Comparison of ENCODE assay signal across 8 cellular contexts in the genomic region with DNA sequence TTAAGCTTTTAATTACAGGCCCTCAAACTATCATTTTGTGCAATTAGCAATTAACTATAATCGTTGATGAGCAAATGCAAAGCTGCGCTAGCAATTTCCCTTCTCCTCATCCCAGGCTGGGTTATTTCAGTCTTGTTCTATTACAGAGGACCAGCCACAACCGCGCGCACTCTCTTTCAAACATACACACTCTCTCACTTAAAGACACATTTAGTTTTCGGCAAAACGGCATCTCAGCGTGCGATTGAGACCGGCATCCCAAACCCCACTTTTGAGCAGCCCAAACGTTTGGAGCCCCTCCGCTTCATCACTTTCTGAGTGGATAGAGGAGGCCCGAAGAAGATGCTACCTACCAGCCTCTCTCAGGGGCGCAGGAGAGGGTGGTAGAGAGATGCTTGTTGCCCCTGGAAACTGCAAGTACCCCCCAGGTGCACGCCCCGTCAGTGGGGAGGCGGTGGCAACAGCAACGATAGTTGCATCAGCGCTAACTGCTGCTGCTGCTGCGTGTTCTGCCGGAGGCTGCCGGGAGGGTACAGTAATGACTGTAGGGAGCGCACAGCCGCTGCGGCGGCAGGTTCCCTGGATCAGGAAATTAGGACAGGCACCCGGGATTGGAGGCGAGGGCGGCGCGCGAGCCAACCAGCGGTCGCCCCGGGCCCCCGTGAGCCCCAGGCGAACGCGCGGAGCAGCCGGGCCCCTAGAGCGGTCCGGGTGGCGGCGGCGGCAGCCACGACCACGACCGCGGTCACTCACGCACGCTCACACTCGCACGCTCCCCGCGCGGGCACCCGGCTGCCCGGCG. TPM values are rescaled to one million over a fixed set of nuclear protein-coding genes. Genes with fewer than 3 reads are reported as not detected.
DNase-seq lines count a peak whose midpoint lies in the region; ATAC-seq and TF ChIP-seq lines count a peak whose summit lies in the region.

No MANE protein-coding gene starts in this region.

- peak overlapping the region; percentile 61 for H3K27ac ChIP-seq in suprapubic skin

- DNase-seq in CD1c-positive myeloid dendritic cell (ENCODE audit: extremely low spot score) (peak; percentile 59), HT1080 (ENCODE audit: low read depth) (peak; percentile 84), NOMO-1 (lab: John Stamatoyannopoulos, UW; ENCODE audit: unreplicated experiment in 2 of 2) (peak; percentile 42 to 59), fibroblast of pulmonary artery (ENCODE audit: low read depth) (peak; percentile 81), natural killer cell (peak; percentile 24), suprapubic skin (ENCODE audit: low spot score in 2 of 2) (peak; percentile 73 to 84)
- peak; percentile 47 for DNase-seq in activated T-helper 2 cell treated with anti-CD3 and anti-CD28 coated beads, Interferon-gamma antibody, Interleukin-2, Interleukin-4, amounts not matched to agents 10 μg/mL and 5 μg/mL and 100 μg/mL, durations not matched to agents 14 hours and 24 hours and 36 hours (ENCODE audit: low spot score)

- peak; percentile 43 for ATAC-seq in GM21360 (IDR thresholded peaks at IDR 0.05; ENCODE audit: unreplicated experiment)
- ATAC-seq in natural killer cell, result peak; percentile 51 to 59 (median 58)

- H3K9me3 Mint-ChIP-seq in activated T-helper 2 cell treated with anti-CD3 and anti-CD28 coated beads, Interferon-gamma antibody, Interleukin-2, Interleukin-4, amounts not matched to agents 10 μg/mL and 5 μg/mL and 100 μg/mL, durations not matched to agents 14 hours and 24 hours and 36 hours, result peaks cover 6% of the 10 kb centered on the region
- no peaks in the 10 kb centered on the region for H3K9me3 Mint-ChIP-seq in natural killer cell

- peaks cover 30% of the 10 kb centered on the region for H3K4me1 ChIP-seq in suprapubic skin

- no peaks in the 10 kb centered on the region for H3K27me3 ChIP-seq in suprapubic skin

- H3K4me1 Mint-ChIP-seq in activated T-helper 2 cell treated with anti-CD3 and anti-CD28 coated beads, Interferon-gamma antibody, Interleukin-2, Interleukin-4, amounts not matched to agents 10 μg/mL and 5 μg/mL and 100 μg/mL, durations not matched to agents 14 hours and 24 hours and 36 hours (ENCODE audit: low read depth), result peaks cover 27% of the 10 kb centered on the region
- peaks cover 18 to 28% of the 10 kb centered on the region in 2 donors for H3K4me1 Mint-ChIP-seq in natural killer cell

- TF ChIP-seq CTCF in fibroblast of pulmonary artery (IDR thresholded peaks at IDR 0.05; ENCODE audit: low read length, missing control alignments) (peak; percentile 22), natural killer cell (IDR thresholded peaks at IDR 0.05) (no peak), suprapubic skin (IDR thresholded peaks at IDR 0.05) (no peak)

- WGBS in suprapubic skin, result 12% methylated on average over 26 of the region's 60 CpGs

- no peak for TF ChIP-seq POLR2A in suprapubic skin (IDR thresholded peaks at IDR 0.05)

- H3K36me3 Mint-ChIP-seq in activated T-helper 2 cell treated with anti-CD3 and anti-CD28 coated beads, Interferon-gamma antibody, Interleukin-2, Interleukin-4, amounts not matched to agents 10 μg/mL and 5 μg/mL and 100 μg/mL, durations not matched to agents 14 hours and 24 hours and 36 hours (ENCODE audit: low read depth), result peaks cover 16% of the 10 kb centered on the region
- H3K36me3 Mint-ChIP-seq in natural killer cell, result no peaks in the 10 kb centered on the region

- TF ChIP-seq EP300 in suprapubic skin (IDR thresholded peaks at IDR 0.05), result no peak

- H3K27ac Mint-ChIP-seq in activated T-helper 2 cell treated with anti-CD3 and anti-CD28 coated beads, Interferon-gamma antibody, Interleukin-2, Interleukin-4, amounts not matched to agents 10 μg/mL and 5 μg/mL and 100 μg/mL, durations not matched to agents 14 hours and 24 hours and 36 hours, result peak overlapping the region; percentile 83
- peak overlapping the region in 1 of 2 donors; percentile 76 for H3K27ac Mint-ChIP-seq in natural killer cell

- H3K27me3 Mint-ChIP-seq in activated T-helper 2 cell treated with anti-CD3 and anti-CD28 coated beads, Interferon-gamma antibody, Interleukin-2, Interleukin-4, amounts not matched to agents 10 μg/mL and 5 μg/mL and 100 μg/mL, durations not matched to agents 14 hours and 24 hours and 36 hours (ENCODE audit: low read depth), result peaks cover 30% of the 10 kb centered on the region
- H3K27me3 Mint-ChIP-seq in natural killer cell (ENCODE audit: low read depth in 2 of 2), result peaks cover 17 to 51% of the 10 kb centered on the region in 2 donors

- peak overlapping the region; percentile 65 for H3K4me3 ChIP-seq in fibroblast of pulmonary artery (replicated peaks; ENCODE audit: low read depth, low read length)
- H3K4me3 ChIP-seq in suprapubic skin, result peak overlapping the region; percentile 68

- H3K9me3 ChIP-seq in suprapubic skin, result no peaks in the 10 kb centered on the region

- intact Hi-C loops in activated T-helper 2 cell treated with anti-CD3 and anti-CD28 coated beads, Interferon-gamma antibody, Interleukin-2, Interleukin-4, amounts not matched to agents 10 μg/mL and 5 μg/mL and 100 μg/mL, durations not matched to agents 14 hours and 24 hours and 36 hours (cut with micrococcal nuclease), result loop anchor here (1.0 to 5.0 kb wide), 4 partner anchors 34 to 744 kb away; partner anchors contain the start of gene PUM3
- intact Hi-C loops in natural killer cell (cut with micrococcal nuclease), result no loop called here

- H3K36me3 ChIP-seq in suprapubic skin, result no peaks in the 10 kb centered on the region

- H3K4me3 Mint-ChIP-seq in activated T-helper 2 cell treated with anti-CD3 and anti-CD28 coated beads, Interferon-gamma antibody, Interleukin-2, Interleukin-4, amounts not matched to agents 10 μg/mL and 5 μg/mL and 100 μg/mL, durations not matched to agents 14 hours and 24 hours and 36 hours (ENCODE audit: low read depth), result peak overlapping the region; percentile 87
- peak overlapping the region; percentile 94 for H3K4me3 Mint-ChIP-seq in natural killer cell

RNA-seq across cellular contexts. Expression of gene VLDLR, which starts 0.5 kb away (rescaled TPM):
- total RNA-seq in HT1080 (2014; rRNA removed; shearing (Covaris generic)), result 5.2 and 6.3 TPM in 2 replicates
- 23.5 and 30.2 TPM in 2 replicates for polyA plus RNA-seq in HT1080 (2015; cell fraction: cytosol; rRNA removed)
- 54.4 and 54.8 TPM in 2 replicates for polyA plus RNA-seq in HT1080 (2015; cell fraction: nucleus; rRNA removed)
- 12.6 and 12.8 TPM in 2 replicates for total RNA-seq in activated T-helper 2 cell treated with anti-CD3 and anti-CD28 coated beads, Interferon-gamma antibody, Interleukin-2, Interleukin-4, amounts not matched to agents 10 μg/mL and 5 μg/mL and 100 μg/mL, durations not matched to agents 14 hours and 24 hours and 36 hours
- total RNA-seq in natural killer cell (1 to 10 TPM; 1.4 to 2.6 (median 2.4) TPM), suprapubic skin (1 to 10 TPM; 1.1 to 8.4 (median 6.9) TPM)

Comparison
In these comparisons a context has a peak if more than half of its experiments do, and no peak if none do; other contexts are left out.
1. Peak in every context shown above with its lines: DNase-seq, ATAC-seq, H3K4me3 ChIP-seq and H3K27ac ChIP-seq.
2. DNase-seq: peak in every context shown above with its lines; median percentile 84 in HT1080; 81 in fibroblast of pulmonary artery; 78 in suprapubic skin; 59 in CD1c-positive myeloid dendritic cell; 50 in NOMO-1; 47 in activated T-helper 2 cell treated with anti-CD3 and anti-CD28 coated beads, Interferon-gamma antibody, Interleukin-2, Interleukin-4, amounts not matched to agents 10 μg/mL and 5 μg/mL and 100 μg/mL, durations not matched to agents 14 hours and 24 hours and 36 hours; 24 in natural killer cell.